In the genomic region with DNA sequence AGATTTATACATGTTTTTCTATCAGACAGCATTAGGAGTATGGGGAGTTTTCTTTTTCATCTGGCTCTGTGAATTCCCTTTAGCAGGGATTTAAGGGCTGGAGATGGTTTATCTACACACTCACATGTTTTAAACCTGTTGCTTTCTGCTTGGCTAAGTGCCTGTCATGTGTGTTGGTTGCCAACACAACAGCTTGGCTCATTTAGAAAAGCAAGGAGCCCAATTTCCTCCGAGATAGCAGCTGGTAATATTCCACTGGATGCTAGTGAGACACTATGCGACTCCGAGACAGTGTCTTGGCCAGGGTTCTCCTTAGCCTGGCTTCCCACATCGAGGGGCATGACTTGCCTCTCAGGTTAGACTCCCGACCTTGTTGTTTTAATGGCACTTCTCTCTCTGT, we compare ENCODE assay signal across 14 cellular contexts.
A peak's percentile ranks its signal among the peaks of the same experiment; 100 is the strongest.
DNase-seq lines count a peak whose midpoint lies in the region; ATAC-seq and TF ChIP-seq lines count a peak whose summit lies in the region.
"Had no signal": no experiment of that assay in that cellular context is flagged by ENCODE, and none has a peak within 500 bp of the region (broad histone marks: within the 10 kb centered on the region; RNA-seq: fewer than 3 reads in every experiment).

No MANE protein-coding gene starts in this region.

- no TSS peak for BruUV-seq in A673 (replicated peaks; lab: Mats Ljungman, UMichigan)

- TF ChIP-seq CTCF in A673 (conservative IDR thresholded peaks at IDR 0.05; ENCODE audit: low read depth, low read length) (no peak), mesothelial cell of epicardium (IDR thresholded peaks at IDR 0.05; ENCODE audit: unreplicated experiment) (no peak), esophagus squamous epithelium (IDR thresholded peaks at IDR 0.05) (no peak)

- H3K36me3 Mint-ChIP-seq in mesothelial cell of epicardium = no peaks in the 10 kb centered on the region

- intact Hi-C loops in A673 (cut with micrococcal nuclease; ENCODE audit: unreplicated experiment) (no loop called here), esophagus squamous epithelium (cut with DNase I) (no loop called here)

- peaks cover 29% of the 10 kb centered on the region for H3K4me1 Mint-ChIP-seq in mesothelial cell of epicardium

- ATAC-seq in GM21367 (IDR thresholded peaks at IDR 0.05; ENCODE audit: unreplicated experiment) = no peak
- ATAC-seq in HG02973 (IDR thresholded peaks at IDR 0.05; ENCODE audit: unreplicated experiment) = no peak

- 40 to 41% methylated on average over 5 of the region's 5 CpGs for WGBS in esophagus squamous epithelium, 2 donors

- DNase-seq in A673 (ENCODE audit: low spot score) (peak; percentile 10), DMS 273 treated with DMSO at 0.1 percent for 48 hours (lab: John Stamatoyannopoulos, UW) (peak; percentile 3), adipocyte (ENCODE audit: low read depth) (peak; percentile 8), mesothelial cell of epicardium (ENCODE audit: low spot score in 2 of 2, unreplicated experiment in 2 of 2) (no peak), NCI-H226 (no peak), esophagus squamous epithelium (lab: John Stamatoyannopoulos, UW) (no peak)
- DNase-seq: BE2C; foreskin fibroblast; PC-9; posterior cingulate gyrus; stimulated activated CD4-positive, alpha-beta T cell treated with anti-CD3 and anti-CD28 coated beads, Interleukin-1b, Interleukin-23, amount 100 ng/mL, for 48 hours had no signal

- H3K9me3 ChIP-seq in A673 (ENCODE audit: low read depth, low read length, poor library complexity, severe bottlenecking) = no peaks in the 10 kb centered on the region
- H3K9me3 ChIP-seq in adipocyte (ENCODE audit: control insufficient read depth, low read length) = no peaks in the 10 kb centered on the region
- no peaks in the 10 kb centered on the region for H3K9me3 ChIP-seq in esophagus squamous epithelium
- H3K9me3 ChIP-seq: BE2C had no signal

- peaks cover 5% of the 10 kb centered on the region for H3K9me3 Mint-ChIP-seq in mesothelial cell of epicardium

- no peak overlapping the region for H3K4me3 Mint-ChIP-seq in mesothelial cell of epicardium

- H3K27ac ChIP-seq in A673 (ENCODE audit: low read depth, low read length, poor library complexity, severe bottlenecking) = no peak overlapping the region
- no peak overlapping the region for H3K27ac ChIP-seq in esophagus squamous epithelium
- H3K27ac ChIP-seq: VCaP had no signal

- H3K4me1 ChIP-seq in A673 (ENCODE audit: insufficient read depth, low read length, poor library complexity, severe bottlenecking) (peaks cover 15% of the 10 kb centered on the region), adipocyte (ENCODE audit: control insufficient read depth, insufficient read depth, low read length) (peaks cover 19% of the 10 kb centered on the region), esophagus squamous epithelium (peaks cover 7 to 28% (median 9%) of the 10 kb centered on the region in 3 donors)
- H3K4me1 ChIP-seq: BE2C had no signal

- CTCF ChIA-PET in A673 (lab: Charles Lee) = no interaction called here

- TF ChIP-seq POLR2A in esophagus squamous epithelium (IDR thresholded peaks at IDR 0.05) = no peak

- peak overlapping the region; percentile 59 for H3K27ac Mint-ChIP-seq in mesothelial cell of epicardium

- H3K36me3 ChIP-seq in A673 (ENCODE audit: insufficient read depth, low read length, poor library complexity, severe bottlenecking) (no peaks in the 10 kb centered on the region), adipocyte (ENCODE audit: control insufficient read depth, insufficient read depth, low read length, severe bottlenecking) (no peaks in the 10 kb centered on the region), esophagus squamous epithelium (no peaks in the 10 kb centered on the region)
- H3K36me3 ChIP-seq: BE2C had no signal

- POLR2A ChIA-PET in A673 (lab: Charles Lee; ENCODE audit: low non-redundant PET) = no interaction called here

- H3K4me3 ChIP-seq in A673 (ENCODE audit: low read depth, low read length, poor library complexity, severe bottlenecking) (no peak overlapping the region), adipocyte (ENCODE audit: low read length) (no peak overlapping the region), esophagus squamous epithelium (no peak overlapping the region)
- H3K4me3 ChIP-seq: PC-9 had no signal

- H3K27me3 Mint-ChIP-seq in mesothelial cell of epicardium (ENCODE audit: low read depth) = no peaks in the 10 kb centered on the region

- H3K27me3 ChIP-seq in A673 (replicated peaks; ENCODE audit: insufficient read depth, low read depth, low read length, poor library complexity) (no peaks in the 10 kb centered on the region), adipocyte (replicated peaks; ENCODE audit: control insufficient read depth, insufficient read depth, low read length) (no peaks in the 10 kb centered on the region), esophagus squamous epithelium (no peaks in the 10 kb centered on the region)
- H3K27me3 ChIP-seq: BE2C had no signal

- no peak overlapping the region for H3K9ac ChIP-seq in adipocyte (ENCODE audit: low read length)

Comparison
In these comparisons a context has a peak if more than half of its experiments do, and no peak if none do; other contexts are left out.
1. DNase-seq: peak in A673 (single experiment), DMS 273 treated with DMSO at 0.1 percent for 48 hours (single experiment) and adipocyte (single experiment); none in mesothelial cell of epicardium (0 of 2), NCI-H226 (single experiment) and esophagus squamous epithelium (single experiment).